1 cellular context compared by ENCODE assay signal in the genomic region with DNA sequence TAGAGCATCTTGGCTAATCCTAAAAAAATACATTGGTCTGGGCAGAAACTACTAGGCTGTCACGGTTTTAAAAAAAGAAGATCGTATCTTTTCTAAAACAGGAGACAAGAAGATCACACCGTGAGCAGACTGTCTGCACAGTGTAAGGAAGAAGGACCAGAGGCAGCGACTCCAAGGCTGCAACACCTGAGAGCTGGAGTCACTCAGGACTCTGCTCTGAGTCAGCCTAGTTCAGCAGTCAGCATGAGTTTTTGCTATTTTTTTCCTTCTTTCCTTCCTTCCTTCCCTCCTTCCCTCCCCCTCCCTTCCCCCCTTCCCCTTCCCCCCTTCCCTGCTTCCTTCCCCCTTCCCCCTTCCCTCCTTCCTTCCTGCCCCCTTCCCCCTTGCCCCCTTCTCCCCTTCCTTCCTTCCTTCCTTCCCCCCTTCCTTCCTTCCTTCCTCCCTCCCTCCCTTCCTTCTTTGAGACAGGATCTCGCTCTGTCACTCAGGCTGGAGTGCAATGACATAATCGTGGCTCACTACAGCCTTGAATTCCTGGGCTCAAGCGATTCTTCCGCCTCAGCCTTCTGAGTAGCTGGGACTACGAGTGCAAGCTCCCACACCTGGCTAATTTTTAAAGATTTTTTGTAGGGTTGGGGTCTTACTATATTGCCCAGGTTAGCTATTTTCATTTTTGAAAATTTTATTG.
TF ChIP-seq lines count a peak whose summit lies in the region.

No MANE protein-coding gene starts in this region.

TF ChIP-seq in SK-N-SH treated with all-trans-retinoic acid at 6 μM for 48 hours, 23 proteins besides CTCF, POLR2A, EP300 and RAD21 (continued from another document):
- TF ChIP-seq, protein P1, sequence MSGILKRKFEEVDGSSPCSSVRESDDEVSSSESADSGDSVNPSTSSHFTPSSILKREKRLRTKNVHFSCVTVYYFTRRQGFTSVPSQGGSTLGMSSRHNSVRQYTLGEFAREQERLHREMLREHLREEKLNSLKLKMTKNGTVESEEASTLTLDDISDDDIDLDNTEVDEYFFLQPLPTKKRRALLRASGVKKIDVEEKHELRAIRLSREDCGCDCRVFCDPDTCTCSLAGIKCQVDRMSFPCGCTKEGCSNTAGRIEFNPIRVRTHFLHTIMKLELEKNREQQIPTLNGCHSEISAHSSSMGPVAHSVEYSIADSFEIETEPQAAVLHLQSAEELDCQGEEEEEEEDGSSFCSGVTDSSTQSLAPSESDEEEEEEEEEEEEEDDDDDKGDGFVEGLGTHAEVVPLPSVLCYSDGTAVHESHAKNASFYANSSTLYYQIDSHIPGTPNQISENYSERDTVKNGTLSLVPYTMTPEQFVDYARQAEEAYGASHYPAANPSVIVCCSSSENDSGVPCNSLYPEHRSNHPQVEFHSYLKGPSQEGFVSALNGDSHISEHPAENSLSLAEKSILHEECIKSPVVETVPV (CRISPR knock-in tag; IDR thresholded peaks at IDR 0.05): no peak
- TF ChIP-seq ESRRG (CRISPR knock-in tag; IDR thresholded peaks at IDR 0.05) (no peak), OSR1 (CRISPR knock-in tag; IDR thresholded peaks at IDR 0.05) (no peak), ISL1 (CRISPR knock-in tag; IDR thresholded peaks at IDR 0.05) (no peak), SNAI2 (CRISPR knock-in tag; IDR thresholded peaks at IDR 0.05) (no peak), RARB (CRISPR knock-in tag; IDR thresholded peaks at IDR 0.05) (no peak)
TF ChIP-seq in SK-N-SH treated with all-trans-retinoic acid at 6 μM for 48 hours: peak in this region for 0.
